Comparison of ENCODE assay signal across 18 cellular contexts in the genomic region with DNA sequence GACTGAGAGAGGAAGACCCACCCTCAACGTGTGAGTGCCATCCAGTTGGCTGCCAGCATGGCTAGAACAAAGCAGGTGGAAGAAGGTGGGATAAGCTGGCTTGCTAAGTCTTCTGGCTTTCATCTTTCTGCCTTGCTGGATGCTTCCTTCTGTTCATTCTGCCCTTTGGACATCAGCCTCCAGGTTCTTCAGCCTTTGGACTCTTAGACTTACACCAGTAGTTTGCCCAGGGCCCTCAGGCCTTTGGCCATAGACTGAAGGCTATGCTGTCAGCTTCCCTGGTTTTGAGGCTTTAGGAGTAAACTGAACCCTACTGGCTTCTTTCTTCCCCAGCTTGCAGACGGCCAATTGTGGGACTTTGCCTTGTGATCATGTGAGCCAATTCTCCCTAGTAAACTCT.
DNase-seq lines count a peak whose midpoint lies in the region; ATAC-seq and TF ChIP-seq lines count a peak whose summit lies in the region.
"Had no signal": no experiment of that assay in that cellular context is flagged by ENCODE, and none has a peak within 500 bp of the region (broad histone marks: within the 10 kb centered on the region; RNA-seq: fewer than 3 reads in every experiment).

No MANE protein-coding gene starts in this region.

- H3K9me3 Mint-ChIP-seq in glutamatergic neuron (ENCODE audit: unreplicated experiment): no peaks in the 10 kb centered on the region

- POLR2A ChIA-PET in IMR-90 (lab: Charles Lee; ENCODE audit: unreplicated experiment): no interaction called here

- no peak overlapping the region for H3K4me3 Mint-ChIP-seq in glutamatergic neuron (ENCODE audit: unreplicated experiment)

- H3K23ac ChIP-seq in IMR-90 (ENCODE audit: low read depth, low read length): no peak overlapping the region

- H3K27me3 ChIP-seq in GM23248 (replicated peaks; ENCODE audit: insufficient read depth) (no peaks in the 10 kb centered on the region), IMR-90 (ENCODE audit: control insufficient read depth, insufficient read depth, low read length) (no peaks in the 10 kb centered on the region), osteoblast (ENCODE audit: insufficient read depth, low read length) (no peaks in the 10 kb centered on the region), vagina (no peaks in the 10 kb centered on the region)
- H3K27me3 ChIP-seq: BLaER1, MG63 had no signal

- no peak overlapping the region for H3K27ac Mint-ChIP-seq in glutamatergic neuron (ENCODE audit: unreplicated experiment)

- H3K4me1 ChIP-seq in GM23248 (ENCODE audit: insufficient read depth): peaks cover 21% of the 10 kb centered on the region
- H3K4me1 ChIP-seq in IMR-90 (ENCODE audit: control insufficient read depth, insufficient read depth, low read length): peaks cover 12% of the 10 kb centered on the region
- H3K4me1 ChIP-seq in osteoblast (ENCODE audit: insufficient read depth, low read length): peaks cover 30% of the 10 kb centered on the region
- no peaks in the 10 kb centered on the region for H3K4me1 ChIP-seq in vagina

- 0 out of 2 replicates have a peak overlapping the region, but pooled peaks have one; percentile 95 for H3K14ac ChIP-seq in IMR-90 (replicated peaks; ENCODE audit: low read depth, low read length)

- peaks cover 16% of the 10 kb centered on the region for H3F3A ChIP-seq in GM23248 (ENCODE audit: insufficient read depth)

- dilution Hi-C loops in IMR-90 (cut with HindIII; ENCODE audit: low sequenced_read_pairs, unreplicated experiment): no loop called here

- H4K5ac ChIP-seq in IMR-90 (ENCODE audit: low read depth, low read length): peak overlapping the region; percentile 12; the same call in 1 of the 2 replicates

- H3K4me3 ChIP-seq in GM23248: no peak overlapping the region
- H3K4me3 ChIP-seq in IMR-90 (ENCODE audit: insufficient read depth, low read depth, low read length): no peak overlapping the region
- no peak overlapping the region for H3K4me3 ChIP-seq in osteoblast (ENCODE audit: insufficient read depth, low read length)
- no peak overlapping the region for H3K4me3 ChIP-seq in vagina
- H3K4me3 ChIP-seq: BLaER1, MG63, SK-N-MC had no signal

- peak overlapping the region; percentile 93; the same call in 1 of the 2 replicates for H2BK20ac ChIP-seq in IMR-90 (ENCODE audit: low read depth, low read length)

- H3K27ac ChIP-seq in GM23248 (no peak overlapping the region), IMR-90 (ENCODE audit: insufficient read depth, low read length) (no peak overlapping the region), osteoblast (ENCODE audit: low read depth, low read length) (peak overlapping the region; percentile 97), vagina (no peak overlapping the region)
- H3K27ac ChIP-seq: BLaER1, RWPE1, SK-N-MC had no signal

- H3K4me2 ChIP-seq in GM23248 (ENCODE audit: unreplicated experiment): no peak overlapping the region
- no peak overlapping the region for H3K4me2 ChIP-seq in IMR-90 (ENCODE audit: low read depth, low read length)
- no peak overlapping the region for H3K4me2 ChIP-seq in osteoblast (ENCODE audit: insufficient read depth, low read length)
- H3K4me2 ChIP-seq: BLaER1 had no signal

- intact Hi-C loops in IMR-90 (cut with micrococcal nuclease) (loop anchor here (5.0 kb wide), 3 partner anchors 41 to 56 kb away; no protein-coding TSS in a partner anchor), left colon (cut with DNase I, micrococcal nuclease) (no loop called here), vagina (cut with DNase I) (no loop called here)

- in situ Hi-C loops in GM23248 (cut with MboI): no loop called here
- in situ Hi-C loops in IMR-90 (cut with MboI; ENCODE audit: low sequenced_read_pairs): no loop called here

- TF ChIP-seq RAD21 in IMR-90 (IDR thresholded peaks at IDR 0.05; ENCODE audit: low read length): no peak

- H4K8ac ChIP-seq in IMR-90 (ENCODE audit: low read depth in 2 of 2, low read length in 2 of 2): peak overlapping the region in 1 of 2 experiments; percentile 94; a peak in 2 of 4 replicates

- no peaks in the 10 kb centered on the region for H3K27me3 Mint-ChIP-seq in glutamatergic neuron (ENCODE audit: unreplicated experiment)

- WGBS in GM23248 (ENCODE audit: low coverage in 1 of 2, low lambda C conversion rate in 2 of 2, missing lambda C conversion rate in 2 of 2), 2 experiments: 80 to 84% methylated on average over 2 of the region's 2 CpGs
- WGBS in IMR-90 (ENCODE audit: extremely low coverage in 2 of 2, insufficient read length in 1 of 2), 2 experiments: no CpG with 5 or more reads among the region's 2 CpGs

- TF ChIP-seq POLR2A in IMR-90 (IDR thresholded peaks at IDR 0.05; ENCODE audit: low read depth, low read length) (no peak), vagina (IDR thresholded peaks at IDR 0.05) (no peak)

- H4K20me1 ChIP-seq in GM23248 (ENCODE audit: insufficient read depth) (no peaks in the 10 kb centered on the region), IMR-90 (ENCODE audit: insufficient read depth, low read length) (no peaks in the 10 kb centered on the region), osteoblast (ENCODE audit: insufficient read depth, low read length) (no peaks in the 10 kb centered on the region)
- H4K20me1 ChIP-seq: BLaER1 had no signal

- no peaks in the 10 kb centered on the region for H3K9me2 ChIP-seq in GM23248 (ENCODE audit: insufficient read depth)

- no peak overlapping the region for H3K56ac ChIP-seq in IMR-90 (ENCODE audit: extremely low read depth, insufficient read depth, low read length)

- no peaks in the 10 kb centered on the region for H3K4me1 Mint-ChIP-seq in glutamatergic neuron (ENCODE audit: low read depth, unreplicated experiment)

- no peak for DNase-seq in GM23248
- DNase-seq in IMR-90: no peak
- no peak for DNase-seq in left colon
- no peak for DNase-seq in osteoblast (ENCODE audit: insufficient read length, low spot score, missing footprints)
- DNase-seq in vagina (ENCODE audit: extremely low spot score in 2 of 2): no peak
- no peak for DNase-seq in glutamatergic neuron
- DNase-seq: ACHN; Kasumi-1; MG63; NCI-H1930; NCI-H226; NCI-H748 treated with DMSO at 0.1 percent for 48 hours; NK-92 treated with Interleukin-12 subunit alpha and Interleukin-12 subunit beta, amount 100 ng/mL, for 24 hours; SHP77 treated with DMSO at 0.1 percent for 48 hours had no signal

- 0 out of 2 replicates have a peak overlapping the region, but pooled peaks have one; percentile 76 for H2AFZ ChIP-seq in GM23248
- H2AFZ ChIP-seq in IMR-90 (replicated peaks; ENCODE audit: low read length, poor library complexity): no peak overlapping the region
- peak overlapping the region; percentile 77 for H2AFZ ChIP-seq in osteoblast (ENCODE audit: low read length)

- CTCF ChIA-PET in IMR-90 (lab: Yijun Ruan, JAX): interaction anchor here (1.2 kb wide), 1 partner anchor 23 kb away, joined by 3 read pairs; no protein-coding TSS in a partner anchor

- H4K91ac ChIP-seq in IMR-90 (ENCODE audit: insufficient read depth, low read depth, low read length): peak overlapping the region; percentile 71

- peak overlapping the region; percentile 66 for H2AK5ac ChIP-seq in IMR-90 (ENCODE audit: low read depth, low read length)

- H3K18ac ChIP-seq in IMR-90 (ENCODE audit: low read depth, low read length): no peak overlapping the region; the same call in 1 of the 2 replicates

- H3K9me1 ChIP-seq in IMR-90 (ENCODE audit: insufficient read depth, low read length): peaks cover 9% of the 10 kb centered on the region

- H2BK5ac ChIP-seq in IMR-90 (ENCODE audit: low read depth, low read length, poor library complexity, severe bottlenecking): peak overlapping the region; percentile 91

- no peak overlapping the region for H2AK9ac ChIP-seq in IMR-90 (replicated peaks; ENCODE audit: low read depth, low read length, poor library complexity)

- BruUV-seq in IMR-90 (replicated peaks; lab: Mats Ljungman, UMichigan): no TSS peak

- peak overlapping the region; percentile 96 for H2BK120ac ChIP-seq in IMR-90 (ENCODE audit: low read depth, low read length)

- no peaks in the 10 kb centered on the region for H3K9me3 ChIP-seq in GM23248 (ENCODE audit: low read depth)
- H3K9me3 ChIP-seq in IMR-90 (ENCODE audit: control insufficient read depth, insufficient read depth, low read length): no peaks in the 10 kb centered on the region
- no peaks in the 10 kb centered on the region for H3K9me3 ChIP-seq in osteoblast (ENCODE audit: low read depth, low read length)
- H3K9me3 ChIP-seq in vagina: no peaks in the 10 kb centered on the region
- H3K9me3 ChIP-seq: BLaER1, MG63 had no signal

- H3K4ac ChIP-seq in IMR-90 (ENCODE audit: low read depth, low read length): peak overlapping the region; percentile 92

- H3K79me2 ChIP-seq in GM23248 (ENCODE audit: insufficient read depth): no peaks in the 10 kb centered on the region
- H3K79me2 ChIP-seq in osteoblast (ENCODE audit: insufficient read depth, low read length): no peaks in the 10 kb centered on the region

- H3K36me3 Mint-ChIP-seq in glutamatergic neuron (ENCODE audit: unreplicated experiment): no peaks in the 10 kb centered on the region

- H2BK15ac ChIP-seq in IMR-90 (ENCODE audit: low read depth, low read length): peak overlapping the region; percentile 71; the same call in 2 of the 3 replicates

- no peak overlapping the region for H3K9ac ChIP-seq in GM23248
- no peak overlapping the region for H3K9ac ChIP-seq in IMR-90 (ENCODE audit: low read depth, low read length)
- H3K9ac ChIP-seq: BLaER1 had no signal

- H3K36me3 ChIP-seq in GM23248 (ENCODE audit: low read depth) (no peaks in the 10 kb centered on the region), IMR-90 (ENCODE audit: control insufficient read depth, insufficient read depth, low read length) (no peaks in the 10 kb centered on the region), osteoblast (ENCODE audit: insufficient read depth, low read length) (no peaks in the 10 kb centered on the region), vagina (no peaks in the 10 kb centered on the region)
- H3K36me3 ChIP-seq: BLaER1, MG63 had no signal

- H3K79me1 ChIP-seq in IMR-90 (ENCODE audit: low read depth in 1 of 2, low read length in 2 of 2): no peaks in the 10 kb centered on the region

- TF ChIP-seq CTCF in IMR-90 (conservative IDR thresholded peaks at IDR 0.05; ENCODE audit: low read depth, low read length): no peak
- no peak for TF ChIP-seq CTCF in osteoblast (IDR thresholded peaks at IDR 0.05; ENCODE audit: extremely low read depth, low read depth, low read length)
- no peak for TF ChIP-seq CTCF in vagina (IDR thresholded peaks at IDR 0.05)
- no peak for TF ChIP-seq CTCF in glutamatergic neuron (IDR thresholded peaks at IDR 0.05; ENCODE audit: partially characterized antibody, unreplicated experiment)

- ATAC-seq in IMR-90 (ENCODE audit: low read depth) (no peak), left colon (peak; percentile 58), HG02571 (IDR thresholded peaks at IDR 0.05; ENCODE audit: unreplicated experiment) (no peak)

TF ChIP-seq in IMR-90, 13 proteins besides CTCF, POLR2A, EP300 and RAD21:
- no peak for TF ChIP-seq SMC3 (IDR thresholded peaks at IDR 0.05; ENCODE audit: low read depth, low read length)
TF ChIP-seq in IMR-90: peak in this region for 0.
